10 cellular contexts compared by ENCODE assay signal in the genomic region with DNA sequence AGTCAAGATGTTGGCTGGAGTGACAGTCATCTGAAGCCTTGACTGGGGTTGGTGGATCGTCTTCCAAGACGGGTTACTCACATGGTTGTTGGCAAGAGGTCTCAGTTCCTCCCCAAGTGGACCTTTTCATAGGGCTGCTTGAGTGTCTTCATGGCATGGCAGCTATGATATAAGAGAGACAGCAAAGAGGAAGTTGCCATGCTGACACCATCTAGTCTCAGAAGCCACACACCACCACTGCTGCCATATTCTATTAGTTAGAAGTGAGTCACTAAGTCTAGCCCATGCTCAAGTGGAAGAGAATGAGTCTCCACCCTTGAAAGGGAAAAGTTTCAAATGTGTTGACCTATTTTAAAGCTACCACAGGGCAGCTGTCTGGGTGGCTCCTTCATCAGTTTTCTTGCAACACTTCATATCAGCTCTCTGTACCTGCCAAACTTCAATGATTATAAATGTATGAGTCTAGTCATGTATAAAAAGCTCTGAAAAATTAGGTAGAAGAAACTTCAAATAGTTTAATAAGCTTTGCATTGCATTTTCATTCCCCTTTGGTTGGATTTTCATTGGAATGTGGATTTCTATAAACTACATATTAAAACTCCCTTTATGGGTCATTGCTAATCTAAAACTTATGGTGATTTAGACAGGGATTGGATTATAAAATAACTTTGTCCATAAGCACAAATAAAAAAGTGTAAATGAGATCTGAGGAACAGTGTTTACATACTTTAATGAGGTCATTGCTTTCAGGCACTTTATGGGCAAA.
A peak's percentile ranks its signal among the peaks of the same experiment; 100 is the strongest.
DNase-seq lines count a peak whose midpoint lies in the region; ATAC-seq and TF ChIP-seq lines count a peak whose summit lies in the region.
"Had no signal": no experiment of that assay in that cellular context is flagged by ENCODE, and none has a peak within 500 bp of the region (broad histone marks: within the 10 kb centered on the region; RNA-seq: fewer than 3 reads in every experiment).

No MANE protein-coding gene starts in this region.

- TF ChIP-seq CTCF in fibroblast of lung (conservative IDR thresholded peaks at IDR 0.05 in 1 of 2, IDR thresholded peaks at IDR 0.05 in 1 of 2; ENCODE audit: low read depth in 1 of 2, low read length in 2 of 2) = no peak

- no peaks in the 10 kb centered on the region for H3K36me3 ChIP-seq in fibroblast of lung (ENCODE audit: control insufficient read depth, insufficient read depth, low read length)
- H3K36me3 ChIP-seq: prostate gland had no signal

- no peaks in the 10 kb centered on the region for H3K79me2 ChIP-seq in fibroblast of lung (ENCODE audit: control insufficient read depth, insufficient read depth, low read length)

- H3K9me3 ChIP-seq in fibroblast of lung (ENCODE audit: control insufficient read depth, insufficient read depth, low read depth, low read length) = no peaks in the 10 kb centered on the region
- H3K9me3 ChIP-seq: prostate gland had no signal

- no peak overlapping the region for H3K4me2 ChIP-seq in fibroblast of lung (ENCODE audit: extremely low read depth, insufficient read depth, low read length)

- peaks cover 2% of the 10 kb centered on the region for H3K4me1 ChIP-seq in fibroblast of lung (ENCODE audit: control insufficient read depth, extremely low read depth, insufficient read depth, low read length)
- H3K4me1 ChIP-seq: prostate gland had no signal

- DNase-seq in A172 (ENCODE audit: low spot score) = peak; percentile 68
- DNase-seq in RPMI7951 (ENCODE audit: low read depth) = peak; percentile 79
- peak in 1 of 2 donors; percentile 80 for DNase-seq in fibroblast of lung (ENCODE audit: low read depth in 2 of 2)
- no peak for DNase-seq in NCI-H1694 treated with DMSO at 0.1 percent for 48 hours (lab: John Stamatoyannopoulos, UW)
- DNase-seq: CD8-positive, alpha-beta memory T cell had no signal

- H4K20me1 ChIP-seq in fibroblast of lung (ENCODE audit: control insufficient read depth, extremely low read depth, insufficient read depth, low read length) = no peaks in the 10 kb centered on the region

- no peaks in the 10 kb centered on the region for H3K27me3 ChIP-seq in fibroblast of lung (ENCODE audit: control insufficient read depth, insufficient read depth, low read length)

- H3K9ac ChIP-seq in fibroblast of lung (ENCODE audit: insufficient read depth, low read length) = no peak overlapping the region

- H2AFZ ChIP-seq in fibroblast of lung (ENCODE audit: low read length) = no peak overlapping the region

- H3K4me3 ChIP-seq in fibroblast of lung (replicated peaks in 1 of 4; ENCODE audit: control extremely low read depth in 1 of 4, insufficient read depth in 1 of 4, low read depth in 3 of 4, low read length in 4 of 4) = no peak overlapping the region
- H3K4me3 ChIP-seq: prostate gland had no signal

- ATAC-seq in GM18867 (IDR thresholded peaks at IDR 0.05; ENCODE audit: unreplicated experiment) (peak; percentile 61), HG03378 (IDR thresholded peaks at IDR 0.05; ENCODE audit: unreplicated experiment) (no peak), GM21825 (IDR thresholded peaks at IDR 0.05; ENCODE audit: unreplicated experiment) (no peak), GM19324 (IDR thresholded peaks at IDR 0.05; ENCODE audit: low FRiP score, unreplicated experiment) (no peak)

- peak overlapping the region; percentile 22 for H3K27ac ChIP-seq in fibroblast of lung (ENCODE audit: insufficient read depth, low read length)
- H3K27ac ChIP-seq: prostate gland had no signal
